2 cellular contexts compared by ENCODE assay signal in the genomic region with DNA sequence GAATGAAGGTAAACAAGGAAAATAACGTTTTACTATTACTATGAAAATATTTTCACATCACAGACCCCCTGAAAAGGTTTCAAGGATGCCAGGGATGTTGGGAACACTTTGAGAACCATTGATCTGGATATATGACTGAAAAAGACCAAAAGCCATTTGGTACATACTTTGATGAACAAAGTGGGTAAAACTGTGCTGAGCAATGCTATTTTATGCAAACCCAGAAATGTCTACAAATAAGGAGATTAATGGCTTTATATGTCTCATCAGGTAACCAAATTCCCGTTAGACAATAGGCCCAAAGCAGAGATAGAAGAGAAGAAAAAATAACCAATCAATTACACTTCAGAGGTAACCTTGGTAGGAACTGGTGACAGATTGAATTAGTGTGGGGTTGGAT.
TF ChIP-seq lines count a peak whose summit lies in the region.

No MANE protein-coding gene starts in this region.

TF ChIP-seq in HepG2, 621 proteins besides CTCF, POLR2A, EP300 and RAD21:
- TF ChIP-seq MTA1 (CRISPR knock-in tag; IDR thresholded peaks at IDR 0.05; ENCODE audit: borderline replicate concordance) (no peak), MAFK (conservative IDR thresholded peaks at IDR 0.05 in 1 of 2, IDR thresholded peaks at IDR 0.05 in 1 of 2; ENCODE audit: low read length in 2 of 2) (peak; percentile 88 to 94), MAFF (IDR thresholded peaks at IDR 0.05; ENCODE audit: low read depth, low read length) (peak; percentile 89)
- TF ChIP-seq, protein P1, sequence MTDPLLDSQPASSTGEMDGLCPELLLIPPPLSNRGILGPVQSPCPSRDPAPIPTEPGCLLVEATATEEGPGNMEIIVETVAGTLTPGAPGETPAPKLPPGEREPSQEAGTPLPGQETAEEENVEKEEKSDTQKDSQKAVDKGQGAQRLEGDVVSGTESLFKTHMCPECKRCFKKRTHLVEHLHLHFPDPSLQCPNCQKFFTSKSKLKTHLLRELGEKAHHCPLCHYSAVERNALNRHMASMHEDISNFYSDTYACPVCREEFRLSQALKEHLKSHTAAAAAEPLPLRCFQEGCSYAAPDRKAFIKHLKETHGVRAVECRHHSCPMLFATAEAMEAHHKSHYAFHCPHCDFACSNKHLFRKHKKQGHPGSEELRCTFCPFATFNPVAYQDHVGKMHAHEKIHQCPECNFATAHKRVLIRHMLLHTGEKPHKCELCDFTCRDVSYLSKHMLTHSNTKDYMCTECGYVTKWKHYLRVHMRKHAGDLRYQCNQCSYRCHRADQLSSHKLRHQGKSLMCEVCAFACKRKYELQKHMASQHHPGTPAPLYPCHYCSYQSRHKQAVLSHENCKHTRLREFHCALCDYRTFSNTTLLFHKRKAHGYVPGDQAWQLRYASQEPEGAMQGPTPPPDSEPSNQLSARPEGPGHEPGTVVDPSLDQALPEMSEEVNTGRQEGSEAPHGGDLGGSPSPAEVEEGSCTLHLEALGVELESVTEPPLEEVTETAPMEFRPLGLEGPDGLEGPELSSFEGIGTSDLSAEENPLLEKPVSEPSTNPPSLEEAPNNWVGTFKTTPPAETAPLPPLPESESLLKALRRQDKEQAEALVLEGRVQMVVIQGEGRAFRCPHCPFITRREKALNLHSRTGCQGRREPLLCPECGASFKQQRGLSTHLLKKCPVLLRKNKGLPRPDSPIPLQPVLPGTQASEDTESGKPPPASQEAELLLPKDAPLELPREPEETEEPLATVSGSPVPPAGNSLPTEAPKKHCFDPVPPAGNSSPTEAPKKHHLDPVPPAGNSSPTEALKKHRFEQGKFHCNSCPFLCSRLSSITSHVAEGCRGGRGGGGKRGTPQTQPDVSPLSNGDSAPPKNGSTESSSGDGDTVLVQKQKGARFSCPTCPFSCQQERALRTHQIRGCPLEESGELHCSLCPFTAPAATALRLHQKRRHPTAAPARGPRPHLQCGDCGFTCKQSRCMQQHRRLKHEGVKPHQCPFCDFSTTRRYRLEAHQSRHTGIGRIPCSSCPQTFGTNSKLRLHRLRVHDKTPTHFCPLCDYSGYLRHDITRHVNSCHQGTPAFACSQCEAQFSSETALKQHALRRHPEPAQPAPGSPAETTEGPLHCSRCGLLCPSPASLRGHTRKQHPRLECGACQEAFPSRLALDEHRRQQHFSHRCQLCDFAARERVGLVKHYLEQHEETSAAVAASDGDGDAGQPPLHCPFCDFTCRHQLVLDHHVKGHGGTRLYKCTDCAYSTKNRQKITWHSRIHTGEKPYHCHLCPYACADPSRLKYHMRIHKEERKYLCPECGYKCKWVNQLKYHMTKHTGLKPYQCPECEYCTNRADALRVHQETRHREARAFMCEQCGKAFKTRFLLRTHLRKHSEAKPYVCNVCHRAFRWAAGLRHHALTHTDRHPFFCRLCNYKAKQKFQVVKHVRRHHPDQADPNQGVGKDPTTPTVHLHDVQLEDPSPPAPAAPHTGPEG (CRISPR knock-in tag; IDR thresholded peaks at IDR 0.05) = no peak

TF ChIP-seq in IMR-90, 13 proteins besides CTCF, POLR2A, EP300 and RAD21:
- TF ChIP-seq MAZ (IDR thresholded peaks at IDR 0.05; ENCODE audit: borderline replicate concordance, low read depth, low read length) (no peak), MAFK (IDR thresholded peaks at IDR 0.05; ENCODE audit: low read depth, low read length) (peak; percentile 74), FOS (IDR thresholded peaks at IDR 0.05; ENCODE audit: low read depth, low read length) (no peak)
